Comparison of ENCODE assay signal across 7 cellular contexts in genomic region chr3:191543018-191543417, GRCh38.
"Had no signal": no experiment of that assay in that cellular context is flagged by ENCODE, and none has a peak within 500 bp of the region (broad histone marks: within the 10 kb centered on the region; RNA-seq: fewer than 3 reads in every experiment).

No MANE protein-coding gene starts in this region.

- ATAC-seq: GM23338 had no signal

- DNase-seq: H9, HCEC 1CT, KBM-7 had no signal

- H3K4me2 ChIP-seq: GM23338, KMS-11 had no signal

- H3K9ac ChIP-seq: KMS-11 had no signal

- FAIRE-seq: H1, HTR-8/SVneo had no signal

- H3K27ac ChIP-seq: KMS-11 had no signal

- H3K4me3 ChIP-seq: GM23338 had no signal

- H2AFZ ChIP-seq: GM23338 had no signal
